12 cellular contexts compared by ENCODE assay signal in genomic region chr15:31349233-31350141, GRCh38. TPM values are rescaled to one million over a fixed set of nuclear protein-coding genes. Genes with fewer than 3 reads are reported as not detected.
DNase-seq lines count a peak whose midpoint lies in the region; ATAC-seq and TF ChIP-seq lines count a peak whose summit lies in the region.
"Had no signal": no experiment of that assay in that cellular context is flagged by ENCODE, and none has a peak within 500 bp of the region (broad histone marks: within the 10 kb centered on the region; RNA-seq: fewer than 3 reads in every experiment).

No MANE protein-coding gene starts in this region.

- no peaks in the 10 kb centered on the region for H3K9me2 ChIP-seq in MM.1S (replicated peaks; ENCODE audit: insufficient read depth, low read length)

- intact Hi-C loops in psoas muscle (cut with DNase I): loop anchor here in 1 of 2 donors (10.0 kb wide), 1 partner anchor 385 kb away; no protein-coding TSS in a partner anchor

- peaks cover 15 to 100% (median 65%) of the 10 kb centered on the region in 4 donors for H3K4me1 Mint-ChIP-seq in CD4-positive, CD25-positive, alpha-beta regulatory T cell

- peaks cover 100% of the 10 kb centered on the region for H3K79me2 ChIP-seq in MM.1S (ENCODE audit: low read length)

- no peaks in the 10 kb centered on the region for H3K9me3 ChIP-seq in CD4-positive, CD25-positive, alpha-beta regulatory T cell (ENCODE audit: control insufficient read depth in 2 of 2, low read length in 2 of 2)
- H3K9me3 ChIP-seq in MM.1S (replicated peaks; ENCODE audit: insufficient read depth, low read length) (no peaks in the 10 kb centered on the region), psoas muscle (no peaks in the 10 kb centered on the region)
- H3K9me3 ChIP-seq in effector memory CD4-positive, alpha-beta T cell (ENCODE audit: control insufficient read depth, low read length): no peaks in the 10 kb centered on the region

- DNase-seq in CD4-positive, CD25-positive, alpha-beta regulatory T cell: no peak
- DNase-seq in MM.1S (peak; percentile 17), psoas muscle (peak; percentile 53 to 89), DMS153 (lab: John Stamatoyannopoulos, UW) (no peak), NCI-H2029 (lab: John Stamatoyannopoulos, UW) (no peak)
- no peak for DNase-seq in effector memory CD4-positive, alpha-beta T cell
- no peak for DNase-seq in effector CD8-positive, alpha-beta T cell (lab: John Stamatoyannopoulos, UW)
- DNase-seq: NCI-H1436, NCI-H774 had no signal

- no peak overlapping the region for H3K4me3 ChIP-seq in CD4-positive, CD25-positive, alpha-beta regulatory T cell (ENCODE audit: low read depth, low read length)
- H3K4me3 ChIP-seq in MM.1S (ENCODE audit: low read length) (no peak overlapping the region), psoas muscle (no peak overlapping the region)
- no peak overlapping the region for H3K4me3 ChIP-seq in effector memory CD4-positive, alpha-beta T cell (ENCODE audit: insufficient read depth, low read depth, low read length, poor library complexity, severe bottlenecking)
- H3K4me3 ChIP-seq: SK-N-MC, smooth muscle cell had no signal

- TF ChIP-seq CTCF in MM.1S (IDR thresholded peaks at IDR 0.05; ENCODE audit: low read length) (no peak), psoas muscle (IDR thresholded peaks at IDR 0.05) (no peak)

- H3K27ac Mint-ChIP-seq in CD4-positive, CD25-positive, alpha-beta regulatory T cell: peak overlapping the region; percentile 98 to 99 (median 98)

- H3K27me3 Mint-ChIP-seq in CD4-positive, CD25-positive, alpha-beta regulatory T cell: no peaks in the 10 kb centered on the region

- H3F3A ChIP-seq in MM.1S (ENCODE audit: insufficient read depth, low read length): peaks cover 98% of the 10 kb centered on the region

- ATAC-seq in CD4-positive, CD25-positive, alpha-beta regulatory T cell (ENCODE audit: low read depth in 2 of 2): no peak
- ATAC-seq in psoas muscle: peak; percentile 41 to 62 (median 51)
- ATAC-seq in GM21737 (IDR thresholded peaks at IDR 0.05; ENCODE audit: unreplicated experiment): no peak

- no peaks in the 10 kb centered on the region for H3K9me3 Mint-ChIP-seq in CD4-positive, CD25-positive, alpha-beta regulatory T cell

- no peaks in the 10 kb centered on the region for H4K20me1 ChIP-seq in MM.1S (ENCODE audit: insufficient read depth, low read length)

- H3K4me2 ChIP-seq in MM.1S (ENCODE audit: low read depth, low read length): peak overlapping the region; percentile 99; the same call in 1 of the 2 replicates
- H3K4me2 ChIP-seq: smooth muscle cell had no signal

- peak overlapping the region; percentile 98 for H3K27ac ChIP-seq in CD4-positive, CD25-positive, alpha-beta regulatory T cell (ENCODE audit: insufficient read depth, low read length, poor library complexity, severe bottlenecking)
- peak overlapping the region; percentile 98; the same call in 1 of the 2 replicates for H3K27ac ChIP-seq in MM.1S (ENCODE audit: low read length)
- peak overlapping the region; percentile 33 for H3K27ac ChIP-seq in effector memory CD4-positive, alpha-beta T cell (ENCODE audit: insufficient read depth, low read length, poor library complexity, severe bottlenecking)
- peak overlapping the region; percentile 97 for H3K27ac ChIP-seq in psoas muscle
- H3K27ac ChIP-seq: SK-N-MC had no signal

- H3K36me3 ChIP-seq in CD4-positive, CD25-positive, alpha-beta regulatory T cell (ENCODE audit: control insufficient read depth, insufficient read depth, low read length): peaks cover 25% of the 10 kb centered on the region
- H3K36me3 ChIP-seq in MM.1S (replicated peaks; ENCODE audit: insufficient read depth, low read length) (no peaks in the 10 kb centered on the region), psoas muscle (ENCODE audit: insufficient read depth in 1 of 2, low read depth in 1 of 2) (no peaks in the 10 kb centered on the region)
- H3K36me3 ChIP-seq in effector memory CD4-positive, alpha-beta T cell (ENCODE audit: control insufficient read depth, insufficient read depth, low read length): peaks cover 7% of the 10 kb centered on the region

- no peaks in the 10 kb centered on the region for H3K27me3 ChIP-seq in CD4-positive, CD25-positive, alpha-beta regulatory T cell (ENCODE audit: control insufficient read depth, insufficient read depth, low read length)
- no peaks in the 10 kb centered on the region for H3K27me3 ChIP-seq in MM.1S (replicated peaks; ENCODE audit: insufficient read depth, low read length)
- H3K27me3 ChIP-seq in effector memory CD4-positive, alpha-beta T cell (replicated peaks; ENCODE audit: control insufficient read depth, insufficient read depth, low read length, poor library complexity, severe bottlenecking): no peaks in the 10 kb centered on the region
- no peaks in the 10 kb centered on the region for H3K27me3 ChIP-seq in psoas muscle (ENCODE audit: insufficient read depth in 3 of 3, low read length in 2 of 3)

- H3K4me3 Mint-ChIP-seq in CD4-positive, CD25-positive, alpha-beta regulatory T cell: peak overlapping the region; percentile 63 to 83 (median 78)

- no peak overlapping the region for H3K9ac ChIP-seq in MM.1S (ENCODE audit: low read length)

- H3K4me1 ChIP-seq in CD4-positive, CD25-positive, alpha-beta regulatory T cell (ENCODE audit: control insufficient read depth, insufficient read depth, low read length, poor library complexity, severe bottlenecking): peaks cover 100% of the 10 kb centered on the region
- H3K4me1 ChIP-seq in MM.1S (ENCODE audit: low read length): peaks cover 81% of the 10 kb centered on the region
- H3K4me1 ChIP-seq in effector memory CD4-positive, alpha-beta T cell (ENCODE audit: control insufficient read depth, insufficient read depth, low read length, poor library complexity, severe bottlenecking): peaks cover 92% of the 10 kb centered on the region
- peaks cover 97% of the 10 kb centered on the region for H3K4me1 ChIP-seq in psoas muscle

- no peak overlapping the region for H2AFZ ChIP-seq in MM.1S (ENCODE audit: low read length)

- peaks cover 14% of the 10 kb centered on the region for H3K36me3 Mint-ChIP-seq in CD4-positive, CD25-positive, alpha-beta regulatory T cell

- 37 to 70% (median 51%) methylated on average over 13 of the region's 13 CpGs for WGBS in psoas muscle, 3 donors

RNA-seq across cellular contexts. Expression of gene KLF13, which starts 22.9 kb away (rescaled TPM):
- total RNA-seq in CD4-positive, CD25-positive, alpha-beta regulatory T cell: 227 TPM
- 10 to 100 TPM; 36.3 to 52.1 (median 47.7) TPM for polyA plus RNA-seq in CD4-positive, CD25-positive, alpha-beta regulatory T cell
- total RNA-seq in psoas muscle: 10 to 100 TPM; 11.9 to 45.6 (median 25.2) TPM
- polyA plus RNA-seq in psoas muscle: 10 to 100 TPM; 14.5 to 29.0 (median 20.4) TPM

Comparison
In these comparisons a context has a peak if more than half of its experiments do, and no peak if none do; other contexts are left out.
1. ATAC-seq: peak in psoas muscle (4 of 4); none in CD4-positive, CD25-positive, alpha-beta regulatory T cell (0 of 2) and GM21737 (single experiment).
2. DNase-seq: peak in MM.1S (single experiment) and psoas muscle (2 of 2); none in CD4-positive, CD25-positive, alpha-beta regulatory T cell (0 of 3), effector memory CD4-positive, alpha-beta T cell (0 of 3), DMS153 (single experiment), effector CD8-positive, alpha-beta T cell (single experiment) and NCI-H2029 (single experiment).
3. H3K27ac ChIP-seq: peak in every context shown above with its lines; median percentile 98 in CD4-positive, CD25-positive, alpha-beta regulatory T cell; 98 in MM.1S; 97 in psoas muscle; 33 in effector memory CD4-positive, alpha-beta T cell.